Comparison of ENCODE assay signal across 11 cellular contexts in the genomic region with DNA sequence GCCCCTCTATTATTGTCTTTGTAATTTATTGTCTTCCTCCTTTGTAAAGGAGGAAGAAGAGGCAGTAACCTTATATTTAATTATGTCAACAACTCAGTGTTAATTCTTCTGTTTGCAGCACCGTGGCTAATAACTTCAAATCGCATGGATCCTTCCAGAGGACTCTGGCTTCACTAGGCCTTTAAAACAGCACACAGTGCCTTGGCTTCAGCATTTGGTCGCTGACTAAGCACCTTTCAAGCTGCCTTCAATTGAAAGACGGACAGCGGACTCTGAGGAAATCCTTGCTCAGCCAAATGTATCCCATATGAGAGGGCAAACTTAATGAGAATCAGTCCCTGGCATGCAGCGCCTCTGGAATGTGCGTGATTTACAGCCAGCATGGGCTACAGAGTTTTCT.
DNase-seq lines count a peak whose midpoint lies in the region; ATAC-seq, FAIRE-seq and TF ChIP-seq lines count a peak whose summit lies in the region.
"Had no signal": no experiment of that assay in that cellular context is flagged by ENCODE, and none has a peak within 500 bp of the region (broad histone marks: within the 10 kb centered on the region; RNA-seq: fewer than 3 reads in every experiment).

No MANE protein-coding gene starts in this region.

- no peak for FAIRE-seq in frontal cortex (lab: Jason Lieb, UNC)
- FAIRE-seq: small intestine had no signal

- no peak for TF ChIP-seq CTCF in astrocyte of the cerebellum (IDR thresholded peaks at IDR 0.05; ENCODE audit: low read depth, low read length, missing control alignments)

- H3K4me1 ChIP-seq in iPS-20b (ENCODE audit: insufficient read depth, low read length): peaks cover 4% of the 10 kb centered on the region; the same call in 1 of the 2 replicates

- peak; percentile 84 for DNase-seq in GM04503 (ENCODE audit: low read depth)
- peak; percentile 24 for DNase-seq in astrocyte of the cerebellum (ENCODE audit: low read depth)
- no peak for DNase-seq in sciatic nerve (ENCODE audit: low spot score)
- no peak for DNase-seq in frontal cortex (ENCODE audit: low spot score in 2 of 2)
- no peak for DNase-seq in GM19240 (ENCODE audit: insufficient read length, low spot score)
- DNase-seq in NCI-H1092 (lab: John Stamatoyannopoulos, UW): no peak
- no peak for DNase-seq in DMS114 treated with DMSO at 0.1 percent for 48 hours (lab: John Stamatoyannopoulos, UW; ENCODE audit: unreplicated experiment)
- DNase-seq: NCI-H510A, small intestine had no signal

- no peaks in the 10 kb centered on the region for H3K27me3 ChIP-seq in iPS-20b (ENCODE audit: insufficient read depth, low read length)

- H3K9me3 ChIP-seq in iPS-20b (ENCODE audit: insufficient read depth, low read depth, low read length): no peaks in the 10 kb centered on the region

- peak overlapping the region; percentile 47; the same call in 1 of the 2 replicates for H3K9ac ChIP-seq in iPS-20b (ENCODE audit: low read depth, low read length)

- H3K4me3 ChIP-seq in astrocyte of the cerebellum (ENCODE audit: low read depth, low read length) (no peak overlapping the region), iPS-20b (ENCODE audit: low read length) (no peak overlapping the region)
- H3K4me3 ChIP-seq: lung had no signal

- peak; percentile 75 for ATAC-seq in sciatic nerve

- intact Hi-C loops in sciatic nerve (cut with DNase I): no loop called here

- in situ Hi-C loops in astrocyte of the cerebellum (cut with HindIII; ENCODE audit: low sequenced_read_pairs): no loop called here

- H3K27ac ChIP-seq in iPS-20b (ENCODE audit: low read length): no peak overlapping the region

- no peaks in the 10 kb centered on the region for H3K36me3 ChIP-seq in iPS-20b (ENCODE audit: insufficient read depth, low read depth, low read length)

Comparison
In these comparisons a context has a peak if more than half of its experiments do, and no peak if none do; other contexts are left out.
1. DNase-seq: peak in GM04503 (single experiment) and astrocyte of the cerebellum (single experiment); none in sciatic nerve (single experiment), frontal cortex (0 of 2), GM19240 (single experiment), NCI-H1092 (single experiment) and DMS114 treated with DMSO at 0.1 percent for 48 hours (single experiment).